ENCODE assay signal across 9 cellular contexts in the genomic region with DNA sequence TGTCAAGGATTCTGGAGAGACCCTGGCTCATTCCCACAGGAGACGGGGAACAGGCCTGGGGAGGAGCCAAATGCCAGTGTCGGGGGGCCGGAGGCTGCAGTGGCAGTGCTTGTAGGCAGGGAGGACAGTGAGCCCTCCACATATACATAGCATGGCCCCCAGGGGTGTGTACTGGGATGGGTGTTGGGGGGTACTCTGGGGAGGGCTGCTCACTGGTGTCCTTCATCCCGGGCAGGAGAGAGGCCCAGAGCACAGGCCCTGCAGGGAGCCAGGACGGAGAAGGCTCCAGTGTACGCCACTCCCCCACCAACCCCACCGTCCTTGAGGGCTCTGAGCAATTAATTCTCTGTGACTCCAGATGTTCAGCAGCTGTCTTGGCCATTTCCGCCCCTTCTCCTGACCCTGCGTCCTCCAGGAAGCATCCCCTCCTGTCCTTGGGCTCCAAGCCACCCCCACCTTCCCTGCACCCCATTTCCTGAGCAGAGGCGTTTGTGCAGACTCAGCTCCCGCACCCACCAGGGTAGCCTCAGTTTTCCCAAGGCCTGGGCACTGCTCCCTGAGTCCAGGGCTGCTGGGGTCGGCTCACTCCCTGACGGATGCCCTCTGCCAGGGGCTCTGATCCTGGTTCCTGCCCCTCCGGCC. TPM values are rescaled to one million over a fixed set of nuclear protein-coding genes. Genes with fewer than 3 reads are reported as not detected.
DNase-seq lines count a peak whose midpoint lies in the region; ATAC-seq, FAIRE-seq and TF ChIP-seq lines count a peak whose summit lies in the region.
"Had no signal": no experiment of that assay in that cellular context is flagged by ENCODE, and none has a peak within 500 bp of the region (broad histone marks: within the 10 kb centered on the region; RNA-seq: fewer than 3 reads in every experiment).

No MANE protein-coding gene starts in this region.

- no peaks in the 10 kb centered on the region for H3K27me3 Mint-ChIP-seq in naive B cell
- H3K27me3 Mint-ChIP-seq: activated CD8-positive, alpha-beta memory T cell treated with anti-CD3 and anti-CD28 coated beads, Interleukin-2, amount 10 ng/mL, durations not matched to agents 7 days and 5 days had no signal

- no peak overlapping the region for H3K27ac Mint-ChIP-seq in naive B cell
- H3K27ac Mint-ChIP-seq: activated CD8-positive, alpha-beta memory T cell treated with anti-CD3 and anti-CD28 coated beads, Interleukin-2, amount 10 ng/mL, durations not matched to agents 7 days and 5 days had no signal

- no peak overlapping the region for H3K9ac ChIP-seq in DND-41 (ENCODE audit: low read depth, low read length)
- H3K9ac ChIP-seq in GM12878 (ENCODE audit: control insufficient read depth, insufficient read depth, low read length) = no peak overlapping the region

- no peak for FAIRE-seq in GM12878 (lab: Jason Lieb, UNC)

- H3K79me2 ChIP-seq in DND-41 (ENCODE audit: insufficient read depth, low read length) = no peaks in the 10 kb centered on the region
- no peaks in the 10 kb centered on the region for H3K79me2 ChIP-seq in GM12878 (ENCODE audit: control insufficient read depth, insufficient read depth, low read length)

- H3K4me3 Mint-ChIP-seq in naive B cell = peak overlapping the region in 7 of 8 donors; percentile 30 to 75 (median 57)
- H3K4me3 Mint-ChIP-seq: activated CD8-positive, alpha-beta memory T cell treated with anti-CD3 and anti-CD28 coated beads, Interleukin-2, amount 10 ng/mL, durations not matched to agents 7 days and 5 days had no signal

- no peak overlapping the region for H3K4me3 ChIP-seq in DND-41 (ENCODE audit: low read depth in 1 of 2, low read length in 2 of 2)
- H3K4me3 ChIP-seq in GM12878 = no peak overlapping the region

- SMC1A ChIA-PET in GM12878 (lab: Charles Lee; ENCODE audit: uncharacterized antibody, unreplicated experiment) = interaction anchor here (1.1 to 2.0 kb wide), 2 partner anchors 12 to 72 kb away, joined by 3 to 7 read pairs; no protein-coding TSS in a partner anchor

- no peak overlapping the region for H3K4me2 ChIP-seq in DND-41 (ENCODE audit: insufficient read depth, low read length)
- no peak overlapping the region for H3K4me2 ChIP-seq in GM12878 (ENCODE audit: control insufficient read depth, insufficient read depth)

- no peaks in the 10 kb centered on the region for H3K36me3 Mint-ChIP-seq in naive B cell
- H3K36me3 Mint-ChIP-seq: activated CD8-positive, alpha-beta memory T cell treated with anti-CD3 and anti-CD28 coated beads, Interleukin-2, amount 10 ng/mL, durations not matched to agents 7 days and 5 days had no signal

- no peak for TF ChIP-seq RAD21 in GM12878 (IDR thresholded peaks at IDR 0.05; ENCODE audit: insufficient read depth, low read depth, low read length)

- H4K20me1 ChIP-seq in DND-41 (ENCODE audit: insufficient read depth, low read length) (peaks cover 14% of the 10 kb centered on the region), GM12878 (ENCODE audit: control insufficient read depth, insufficient read depth) (no peaks in the 10 kb centered on the region)

- WGBS in GM12878 (ENCODE audit: insufficient coverage, insufficient replicate concordance, low lambda C conversion rate, missing lambda C conversion rate) = 55% methylated on average over 14 of the region's 14 CpGs

- peaks cover 12% of the 10 kb centered on the region for H3K4me1 ChIP-seq in DND-41 (ENCODE audit: insufficient read depth, low read length)
- H3K4me1 ChIP-seq in GM12878 (ENCODE audit: control insufficient read depth, insufficient read depth, low read length) = peaks cover 34% of the 10 kb centered on the region

- peaks cover 25 to 40% (median 39%) of the 10 kb centered on the region in 3 donors for H3K4me1 Mint-ChIP-seq in naive B cell

- CTCF ChIA-PET in GM12878 (lab: Yijun Ruan, JAX) = interaction anchor here (1.3 to 1.7 kb wide), 2 partner anchors 72 to 151 kb away, joined by 6 to 7 read pairs; partner anchors contain the start of genes ARFRP1 and ZGPAT

- no peak for DNase-seq in DND-41
- DNase-seq in GM12878 (ENCODE audit: low read depth, low spot score) = no peak
- DNase-seq in naive B cell = no peak
- no peak for DNase-seq in stimulated activated naive CD4-positive, alpha-beta T cell treated with Interleukin-2 at 50 U/mL for 16 hours (lab: John Stamatoyannopoulos, UW)
- DNase-seq in NCI-H1417 treated with DMSO at 0.1 percent for 48 hours (lab: John Stamatoyannopoulos, UW) = no peak
- DNase-seq in cerebellar cortex (ENCODE audit: low spot score) = no peak
- DNase-seq: activated CD8-positive, alpha-beta memory T cell treated with anti-CD3 and anti-CD28 coated beads, Interleukin-2, amount 10 ng/mL, durations not matched to agents 7 days and 5 days; DMS 273 treated with DMSO at 0.1 percent for 48 hours; erythroblast had no signal

- no peak overlapping the region for H3K27ac ChIP-seq in DND-41 (ENCODE audit: low read length)
- no peak overlapping the region for H3K27ac ChIP-seq in GM12878 (ENCODE audit: control insufficient read depth, insufficient read depth)

- TF ChIP-seq POLR2A in GM12878 (IDR thresholded peaks at IDR 0.05; ENCODE audit: low read depth, low read length) = no peak

- TF ChIP-seq CTCF in DND-41 (IDR thresholded peaks at IDR 0.05; ENCODE audit: borderline replicate concordance, extremely low read depth, low read length, poor library complexity, severe bottlenecking) (no peak), GM12878 (IDR thresholded peaks at IDR 0.05 in 2 of 3, conservative IDR thresholded peaks at IDR 0.05 in 1 of 3; ENCODE audit: control insufficient read depth in 2 of 3, extremely low read depth in 1 of 3, insufficient read depth in 1 of 3, low read depth in 3 of 3, low read length in 3 of 3) (no peak)

- no TSS peak for BruUV-seq in GM12878 (replicated peaks; lab: Mats Ljungman, UMichigan)

- ATAC-seq in DND-41 (ENCODE audit: insufficient read depth, low read depth) (0 out of 3 replicates have a peak, but pooled peaks have one; percentile 7), GM12878 (no peak), naive B cell (ENCODE audit: low read depth in 2 of 2) (no peak)

- no peak for TF ChIP-seq EP300 in GM12878 (IDR thresholded peaks at IDR 0.05; ENCODE audit: borderline replicate concordance in 1 of 2, control insufficient read depth in 1 of 2, low read depth in 2 of 2, low read length in 2 of 2)

- H3K9me3 ChIP-seq in DND-41 (ENCODE audit: insufficient read depth, low read length, severe bottlenecking) = no peaks in the 10 kb centered on the region
- H3K9me3 ChIP-seq in GM12878 (replicated peaks; ENCODE audit: control insufficient read depth, insufficient read depth, low read length) = no peaks in the 10 kb centered on the region

- no peak overlapping the region for H2AFZ ChIP-seq in DND-41 (ENCODE audit: low read depth, low read length)
- H2AFZ ChIP-seq in GM12878 (ENCODE audit: control insufficient read depth, low read depth, low read length) = no peak overlapping the region

- H3K36me3 ChIP-seq in DND-41 (ENCODE audit: insufficient read depth, low read length) = peaks cover 16% of the 10 kb centered on the region
- peaks cover 0 to 4% of the 10 kb centered on the region in 2 experiments; a peak in 3 of 4 replicates for H3K36me3 ChIP-seq in GM12878 (ENCODE audit: control insufficient read depth in 2 of 2, insufficient read depth in 2 of 2, low read length in 1 of 2)

- RAD21 ChIA-PET in GM12878 (lab: Charles Lee; ENCODE audit: unreplicated experiment) = interaction anchor here (0.5 to 1.4 kb wide), 4 partner anchors 10 to 151 kb away, joined by 4 to 8 read pairs (median 5); partner anchors contain the start of genes ARFRP1 and ZGPAT

- in situ Hi-C loops in GM12878 (cut with MboI) = loop anchor here (5.0 kb wide), 1 partner anchor 151 kb away; the partner anchor contains the start of genes ARFRP1 and ZGPAT

- POLR2A ChIA-PET in GM12878 (lab: Charles Lee) = interaction anchor here (1.0 kb wide), 1 partner anchor 72 kb away, joined by 5 read pairs; no protein-coding TSS in a partner anchor

- no peaks in the 10 kb centered on the region for H3K9me3 Mint-ChIP-seq in naive B cell

- intact Hi-C loops in GM12878 (cut with micrococcal nuclease; ENCODE audit: unreplicated experiment) = no loop called here

- H3K27me3 ChIP-seq in DND-41 (ENCODE audit: insufficient read depth, low read length, poor library complexity) (no peaks in the 10 kb centered on the region), GM12878 (replicated peaks in 1 of 2; ENCODE audit: control insufficient read depth in 2 of 2, insufficient read depth in 2 of 2, low read length in 1 of 2) (no peaks in the 10 kb centered on the region)

RNA-seq across cellular contexts. Expression of gene ABHD16B, which starts 3.4 kb away (rescaled TPM):
- total RNA-seq in GM12878 (2013; cell fraction: nucleolus; rRNA removed) = not detected in 2 replicates
- total RNA-seq in GM12878 (2014; rRNA removed) (not detected in 2 replicates), GM12878 (2014; rRNA removed; fragmentation: Illumina TruSeq; extraction: Trizol) (not detected in 2 replicates), GM12878 (2021) (not detected in 2 replicates)
- not detected for polyA plus RNA-seq in GM12878 (2011; ENCODE audit: low read depth)
- polyA plus RNA-seq in GM12878 (2011; rRNA removed) (not detected in 2 replicates), GM12878 (2014; fragmentation: Illumina TruSeq; extraction: Trizol) (not detected in 2 replicates), GM12878 (2014; fragmentation: Nextera tagmentation; extraction: Ambion mirVana) (not detected), GM12878 (2014; rRNA removed) (not detected in 2 replicates), GM12878 (2016; fragmentation: Nextera tagmentation; extraction: Ambion mirVana) (under 1 TPM in 1 of 2 experiments, not detected in 1; 0.13 TPM), naive B cell (ENCODE audit: low read depth in 6 of 6) (1 to 10 TPM in 1 of 6 donors, not detected in 5; 1.1 TPM)
- polyA plus RNA-seq in GM12878 (2011; cell fraction: cytosol; rRNA removed) = not detected in 2 replicates
- polyA plus RNA-seq in GM12878 (2011; cell fraction: nucleus; rRNA removed) = not detected in 2 replicates
- 0.08 TPM in 1 of 2 replicates, not detected in the other for polyA plus RNA-seq in GM12878 (2012)
- polyA minus RNA-seq in GM12878 (2011; rRNA and poly(A)+ RNA removed) = not detected in 2 replicates
- polyA minus RNA-seq in GM12878 (2011; cell fraction: cytosol; rRNA and poly(A)+ RNA removed) = not detected in 2 replicates
- not detected in 2 replicates for polyA minus RNA-seq in GM12878 (2011; cell fraction: nucleus; rRNA and poly(A)+ RNA removed)
- total RNA-seq: activated CD8-positive, alpha-beta memory T cell treated with anti-CD3 and anti-CD28 coated beads, Interleukin-2, amount 10 ng/mL, durations not matched to agents 7 days and 5 days had no signal

RNA-seq across cellular contexts. Expression of gene TPD52L2, which starts 7.2 kb away (rescaled TPM):
- 29.9 and 30.8 TPM in 2 replicates for total RNA-seq in GM12878 (2013; cell fraction: nucleolus; rRNA removed)
- total RNA-seq in GM12878 (2014; rRNA removed) (28.4 and 30.4 TPM in 2 replicates), GM12878 (2014; rRNA removed; fragmentation: Illumina TruSeq; extraction: Trizol) (37.3 and 38.4 TPM in 2 replicates), GM12878 (2021) (43.4 and 46.2 TPM in 2 replicates)
- polyA plus RNA-seq in GM12878 (2011; ENCODE audit: low read depth) = 27.6 TPM
- polyA plus RNA-seq in GM12878 (2011; rRNA removed) (46.5 and 53.8 TPM in 2 replicates), GM12878 (2014; fragmentation: Illumina TruSeq; extraction: Trizol) (39.2 and 50.2 TPM in 2 replicates), GM12878 (2014; fragmentation: Nextera tagmentation; extraction: Ambion mirVana) (1 to 10 TPM; 1.6 to 4.1 TPM), GM12878 (2014; rRNA removed) (46.5 and 50.8 TPM in 2 replicates), GM12878 (2016; fragmentation: Nextera tagmentation; extraction: Ambion mirVana) (10 to 100 TPM; 68.1 to 71.0 TPM), naive B cell (ENCODE audit: low read depth in 6 of 6) (100 to 1,000 TPM in 1 of 6 donors, 10 to 100 TPM in 5; 61.1 to 105 (median 79.9) TPM)
- polyA plus RNA-seq in GM12878 (2011; cell fraction: cytosol; rRNA removed) = 54.9 and 65.7 TPM in 2 replicates
- 53.8 and 63.9 TPM in 2 replicates for polyA plus RNA-seq in GM12878 (2011; cell fraction: nucleus; rRNA removed)
- polyA plus RNA-seq in GM12878 (2012) = 38.7 and 41.1 TPM in 2 replicates
- 26.4 and 36.3 TPM in 2 replicates for polyA minus RNA-seq in GM12878 (2011; rRNA and poly(A)+ RNA removed)
- 51.5 and 53.3 TPM in 2 replicates for polyA minus RNA-seq in GM12878 (2011; cell fraction: cytosol; rRNA and poly(A)+ RNA removed)
- 9.1 and 18.6 TPM in 2 replicates for polyA minus RNA-seq in GM12878 (2011; cell fraction: nucleus; rRNA and poly(A)+ RNA removed)

RNA-seq across cellular contexts. Expression of gene ZBTB46, which starts 26.8 kb away (rescaled TPM):
- total RNA-seq in GM12878 (2013; cell fraction: nucleolus; rRNA removed) = 7.6 and 7.8 TPM in 2 replicates
- total RNA-seq in GM12878 (2014; rRNA removed) = 0.45 and 0.98 TPM in 2 replicates
- total RNA-seq in GM12878 (2014; rRNA removed; fragmentation: Illumina TruSeq; extraction: Trizol) = 0.18 and 0.23 TPM in 2 replicates
- 0.92 and 1.0 TPM in 2 replicates for total RNA-seq in GM12878 (2021)
- polyA plus RNA-seq in GM12878 (2011; ENCODE audit: low read depth) = 0.45 TPM
- polyA plus RNA-seq in GM12878 (2011; rRNA removed) = 0.46 and 0.77 TPM in 2 replicates
- 1.3 and 1.6 TPM in 2 replicates for polyA plus RNA-seq in GM12878 (2011; cell fraction: cytosol; rRNA removed)
- polyA plus RNA-seq in GM12878 (2011; cell fraction: nucleus; rRNA removed) = 3.2 and 4.5 TPM in 2 replicates
- polyA plus RNA-seq in GM12878 (2012) = 1.2 and 1.3 TPM in 2 replicates
- polyA plus RNA-seq in GM12878 (2014; fragmentation: Illumina TruSeq; extraction: Trizol) = 0.08 and 0.15 TPM in 2 replicates
- polyA plus RNA-seq in GM12878 (2014; fragmentation: Nextera tagmentation; extraction: Ambion mirVana) = under 1 TPM; 0.31 to 0.37 TPM
- 0.24 and 0.26 TPM in 2 replicates for polyA plus RNA-seq in GM12878 (2014; rRNA removed)
- under 1 TPM; 0.21 to 0.43 TPM for polyA plus RNA-seq in GM12878 (2016; fragmentation: Nextera tagmentation; extraction: Ambion mirVana)
- polyA minus RNA-seq in GM12878 (2011; rRNA and poly(A)+ RNA removed) = 7.9 and 9.9 TPM in 2 replicates
- 2.9 and 4.9 TPM in 2 replicates for polyA minus RNA-seq in GM12878 (2011; cell fraction: cytosol; rRNA and poly(A)+ RNA removed)
- 1.6 and 2.5 TPM in 2 replicates for polyA minus RNA-seq in GM12878 (2011; cell fraction: nucleus; rRNA and poly(A)+ RNA removed)
- polyA plus RNA-seq in naive B cell (ENCODE audit: low read depth in 6 of 6) = under 1 TPM in 1 of 6 donors, not detected in 5; 0.15 TPM

RNA-seq across cellular contexts. Expression of gene DNAJC5, which starts 37.1 kb away (rescaled TPM):
- 32.0 and 39.1 TPM in 2 replicates for total RNA-seq in GM12878 (2013; cell fraction: nucleolus; rRNA removed)
- total RNA-seq in GM12878 (2014; rRNA removed) = 33.7 and 36.0 TPM in 2 replicates
- total RNA-seq in GM12878 (2014; rRNA removed; fragmentation: Illumina TruSeq; extraction: Trizol) = 16.9 and 17.9 TPM in 2 replicates
- total RNA-seq in GM12878 (2021) = 34.6 and 36.8 TPM in 2 replicates
- polyA plus RNA-seq in GM12878 (2011; ENCODE audit: low read depth) = 10.2 TPM
- 13.2 and 20.6 TPM in 2 replicates for polyA plus RNA-seq in GM12878 (2011; rRNA removed)
- 29.7 and 34.3 TPM in 2 replicates for polyA plus RNA-seq in GM12878 (2011; cell fraction: cytosol; rRNA removed)
- 34.3 and 39.2 TPM in 2 replicates for polyA plus RNA-seq in GM12878 (2011; cell fraction: nucleus; rRNA removed)
- 20.7 and 21.7 TPM in 2 replicates for polyA plus RNA-seq in GM12878 (2012)
- polyA plus RNA-seq in GM12878 (2014; fragmentation: Illumina TruSeq; extraction: Trizol) = 6.1 and 16.0 TPM in 2 replicates
- polyA plus RNA-seq in GM12878 (2014; fragmentation: Nextera tagmentation; extraction: Ambion mirVana) = 1 to 10 TPM in 1 of 2 experiments, under 1 TPM in 1; 0.69 to 1.6 TPM
- polyA plus RNA-seq in GM12878 (2014; rRNA removed) = 27.8 and 31.8 TPM in 2 replicates
- 10 to 100 TPM; 11.7 to 16.0 TPM for polyA plus RNA-seq in GM12878 (2016; fragmentation: Nextera tagmentation; extraction: Ambion mirVana)
- polyA minus RNA-seq in GM12878 (2011; rRNA and poly(A)+ RNA removed) = 22.3 and 37.0 TPM in 2 replicates
- polyA minus RNA-seq in GM12878 (2011; cell fraction: cytosol; rRNA and poly(A)+ RNA removed) = 13.5 and 16.1 TPM in 2 replicates
- 7.3 and 14.4 TPM in 2 replicates for polyA minus RNA-seq in GM12878 (2011; cell fraction: nucleus; rRNA and poly(A)+ RNA removed)
- polyA plus RNA-seq in naive B cell (ENCODE audit: low read depth in 6 of 6) = 1 to 10 TPM in 5 of 6 donors, under 1 TPM in 1; 0.23 to 4.2 (median 3.3) TPM
